ENCODE assay signal across 12 cellular contexts in genomic region chr1:37481289-37482003, GRCh38. TPM values are rescaled to one million over a fixed set of nuclear protein-coding genes. Genes with fewer than 3 reads are reported as not detected.
DNase-seq lines count a peak whose midpoint lies in the region; ATAC-seq, FAIRE-seq and TF ChIP-seq lines count a peak whose summit lies in the region.
"Had no signal": no experiment of that assay in that cellular context is flagged by ENCODE, and none has a peak within 500 bp of the region (broad histone marks: within the 10 kb centered on the region; RNA-seq: fewer than 3 reads in every experiment).

No MANE protein-coding gene starts in this region.

- 90% methylated on average over 25 of the region's 26 CpGs for WGBS in GM12878 (ENCODE audit: insufficient coverage, insufficient replicate concordance, low lambda C conversion rate, missing lambda C conversion rate)

- H3K4me3 ChIP-seq in CD4-positive, CD25-positive, alpha-beta regulatory T cell (ENCODE audit: low read depth, low read length): no peak overlapping the region
- no peak overlapping the region for H3K4me3 ChIP-seq in GM12878

- peak overlapping the region; percentile 97 for H3K27ac ChIP-seq in CD4-positive, CD25-positive, alpha-beta regulatory T cell (ENCODE audit: insufficient read depth, low read length, poor library complexity, severe bottlenecking)
- no peak overlapping the region for H3K27ac ChIP-seq in GM12878 (ENCODE audit: control insufficient read depth, insufficient read depth)

- no peak for DNase-seq in CD4-positive, CD25-positive, alpha-beta regulatory T cell
- DNase-seq in T-cell (peak in 3 of 34 experiments; percentile 9 to 12 (median 10)), GM12878 (ENCODE audit: low read depth, low spot score) (no peak), progenitor cell of endocrine pancreas (ENCODE audit: low spot score, unreplicated experiment) (no peak), NCI-H1694 treated with DMSO at 0.1 percent for 48 hours (lab: John Stamatoyannopoulos, UW) (no peak), epidermal melanocyte (ENCODE audit: insufficient read length, low spot score) (no peak)
- DNase-seq: COR-L47, NCI-H510A treated with DMSO at 0.1 percent for 48 hours had no signal

- H3K36me3 ChIP-seq in CD4-positive, CD25-positive, alpha-beta regulatory T cell (ENCODE audit: control insufficient read depth, insufficient read depth, low read length): peaks cover 67% of the 10 kb centered on the region
- peaks cover 39 to 40% of the 10 kb centered on the region in 2 experiments for H3K36me3 ChIP-seq in GM12878 (ENCODE audit: control insufficient read depth in 2 of 2, insufficient read depth in 2 of 2, low read length in 1 of 2)

- RAD21 ChIA-PET in GM12878 (lab: Charles Lee; ENCODE audit: unreplicated experiment): no interaction called here

- TF ChIP-seq EP300 in GM12878 (IDR thresholded peaks at IDR 0.05; ENCODE audit: borderline replicate concordance in 1 of 2, control insufficient read depth in 1 of 2, low read depth in 2 of 2, low read length in 2 of 2): no peak

- peak overlapping the region in 2 of 4 donors; percentile 87 to 98 for H3K4me3 Mint-ChIP-seq in CD4-positive, CD25-positive, alpha-beta regulatory T cell
- H3K4me3 Mint-ChIP-seq in T-cell (peak overlapping the region in 1 of 3 donors; percentile 92), progenitor cell of endocrine pancreas (ENCODE audit: low read depth) (no peak overlapping the region)

- peaks cover 56% of the 10 kb centered on the region for H3K79me2 ChIP-seq in GM12878 (ENCODE audit: control insufficient read depth, insufficient read depth, low read length)

- H3K4me1 ChIP-seq in CD4-positive, CD25-positive, alpha-beta regulatory T cell (ENCODE audit: control insufficient read depth, insufficient read depth, low read length, poor library complexity, severe bottlenecking): peaks cover 54% of the 10 kb centered on the region
- H3K4me1 ChIP-seq in GM12878 (ENCODE audit: control insufficient read depth, insufficient read depth, low read length): peaks cover 23% of the 10 kb centered on the region

- POLR2A ChIA-PET in T-cell (lab: Charles Lee): interaction anchor here in 1 of 2 donors (0.6 kb wide), 2 partner anchors 14 kb away, joined by 3 to 4 read pairs; no protein-coding TSS in a partner anchor
- POLR2A ChIA-PET in GM12878 (lab: Charles Lee): no interaction called here

- CTCF ChIA-PET in T-cell (lab: Charles Lee) (no interaction called here), GM12878 (lab: Yijun Ruan, JAX) (interaction anchor here (8.1 kb wide), 1 partner anchor 25 kb away, joined by 289 read pairs; no protein-coding TSS in a partner anchor)

- TF ChIP-seq POLR2A in GM12878 (IDR thresholded peaks at IDR 0.05; ENCODE audit: low read depth, low read length): no peak

- SMC1A ChIA-PET in GM12878 (lab: Charles Lee; ENCODE audit: uncharacterized antibody, unreplicated experiment): no interaction called here

- peak overlapping the region; percentile 66 to 99 (median 91) for H3K27ac Mint-ChIP-seq in CD4-positive, CD25-positive, alpha-beta regulatory T cell
- H3K27ac Mint-ChIP-seq in T-cell: peak overlapping the region; percentile 97 to 100
- peak overlapping the region; percentile 56 for H3K27ac Mint-ChIP-seq in progenitor cell of endocrine pancreas

- in situ Hi-C loops in GM12878 (cut with MboI): no loop called here

- TF ChIP-seq RAD21 in GM12878 (IDR thresholded peaks at IDR 0.05; ENCODE audit: insufficient read depth, low read depth, low read length): no peak

- intact Hi-C loops in GM12878 (cut with micrococcal nuclease; ENCODE audit: unreplicated experiment): no loop called here

- no TSS peak for BruUV-seq in GM12878 (replicated peaks; lab: Mats Ljungman, UMichigan)

- H3K9me3 ChIP-seq in CD4-positive, CD25-positive, alpha-beta regulatory T cell (ENCODE audit: control insufficient read depth in 2 of 2, low read length in 2 of 2): no peaks in the 10 kb centered on the region
- H3K9me3 ChIP-seq in GM12878 (replicated peaks; ENCODE audit: control insufficient read depth, insufficient read depth, low read length): no peaks in the 10 kb centered on the region

- peaks cover 0 to 62% (median 29%) of the 10 kb centered on the region in 4 donors for H3K4me1 Mint-ChIP-seq in CD4-positive, CD25-positive, alpha-beta regulatory T cell
- H3K4me1 Mint-ChIP-seq in T-cell: peaks cover 48 to 54% (median 48%) of the 10 kb centered on the region in 3 donors
- H3K4me1 Mint-ChIP-seq in progenitor cell of endocrine pancreas (ENCODE audit: low read depth): peaks cover 2% of the 10 kb centered on the region

- H2AFZ ChIP-seq in GM12878 (ENCODE audit: control insufficient read depth, low read depth, low read length): no peak overlapping the region

- H3K9me3 Mint-ChIP-seq in CD4-positive, CD25-positive, alpha-beta regulatory T cell: peaks cover 0 to 1% (median 0%) of the 10 kb centered on the region in 7 donors
- no peaks in the 10 kb centered on the region for H3K9me3 Mint-ChIP-seq in T-cell
- H3K9me3 Mint-ChIP-seq in progenitor cell of endocrine pancreas (ENCODE audit: low read depth): no peaks in the 10 kb centered on the region

- H3K27me3 ChIP-seq in CD4-positive, CD25-positive, alpha-beta regulatory T cell (ENCODE audit: control insufficient read depth, insufficient read depth, low read length): no peaks in the 10 kb centered on the region
- H3K27me3 ChIP-seq in GM12878 (replicated peaks in 1 of 2; ENCODE audit: control insufficient read depth in 2 of 2, insufficient read depth in 2 of 2, low read length in 1 of 2): no peaks in the 10 kb centered on the region

- ATAC-seq in CD4-positive, CD25-positive, alpha-beta regulatory T cell (ENCODE audit: low read depth in 2 of 2): no peak
- ATAC-seq in T-cell (replicated peaks in 1 of 4): no peak
- no peak for ATAC-seq in GM12878
- no peak for ATAC-seq in GM19395 (IDR thresholded peaks at IDR 0.05; ENCODE audit: unreplicated experiment)
- ATAC-seq in GM19455 (IDR thresholded peaks at IDR 0.05; ENCODE audit: unreplicated experiment): no peak
- ATAC-seq: HCT116 had no signal

- TF ChIP-seq CTCF in GM12878 (IDR thresholded peaks at IDR 0.05 in 2 of 3, conservative IDR thresholded peaks at IDR 0.05 in 1 of 3; ENCODE audit: control insufficient read depth in 2 of 3, extremely low read depth in 1 of 3, insufficient read depth in 1 of 3, low read depth in 3 of 3, low read length in 3 of 3) (no peak), progenitor cell of endocrine pancreas (IDR thresholded peaks at IDR 0.05; ENCODE audit: unreplicated experiment) (no peak)

- no peak for FAIRE-seq in GM12878 (lab: Jason Lieb, UNC)
- FAIRE-seq: bronchial epithelial cell had no signal

- peaks cover 32% of the 10 kb centered on the region for H3K36me3 Mint-ChIP-seq in CD4-positive, CD25-positive, alpha-beta regulatory T cell
- H3K36me3 Mint-ChIP-seq in T-cell (peaks cover 42% of the 10 kb centered on the region), progenitor cell of endocrine pancreas (ENCODE audit: insufficient read depth) (peaks cover 6% of the 10 kb centered on the region)

- peak overlapping the region; percentile 41 for H3K4me2 ChIP-seq in GM12878 (ENCODE audit: control insufficient read depth, insufficient read depth)

- no peaks in the 10 kb centered on the region for H3K27me3 Mint-ChIP-seq in CD4-positive, CD25-positive, alpha-beta regulatory T cell
- H3K27me3 Mint-ChIP-seq in T-cell (no peaks in the 10 kb centered on the region), progenitor cell of endocrine pancreas (no peaks in the 10 kb centered on the region)

- no peak overlapping the region for H3K9ac ChIP-seq in GM12878 (ENCODE audit: control insufficient read depth, insufficient read depth, low read length)

- H4K20me1 ChIP-seq in GM12878 (ENCODE audit: control insufficient read depth, insufficient read depth): peaks cover 3% of the 10 kb centered on the region; the same call in 1 of the 2 replicates

RNA-seq across cellular contexts. Expression of gene ZC3H12A, which starts 7.1 kb away (rescaled TPM):
- total RNA-seq in CD4-positive, CD25-positive, alpha-beta regulatory T cell: 205 TPM
- 10 to 100 TPM in 3 of 4 donors, 1 to 10 TPM in 1; 9.9 to 16.7 (median 13.1) TPM for polyA plus RNA-seq in CD4-positive, CD25-positive, alpha-beta regulatory T cell
- total RNA-seq in T-cell: 100 to 1,000 TPM in 2 of 5 donors, 10 to 100 TPM in 3; 49.5 to 131 (median 53.5) TPM
- total RNA-seq in GM12878 (2013; cell fraction: nucleolus; rRNA removed): 50.7 and 64.9 TPM in 2 replicates
- total RNA-seq in GM12878 (2014; rRNA removed): 19.0 and 23.0 TPM in 2 replicates
- 9.3 and 10.9 TPM in 2 replicates for total RNA-seq in GM12878 (2014; rRNA removed; fragmentation: Illumina TruSeq; extraction: Trizol)
- total RNA-seq in GM12878 (2021): 25.1 and 27.0 TPM in 2 replicates
- 5.7 TPM for polyA plus RNA-seq in GM12878 (2011; ENCODE audit: low read depth)
- 10.4 and 19.2 TPM in 2 replicates for polyA plus RNA-seq in GM12878 (2011; rRNA removed)
- polyA plus RNA-seq in GM12878 (2011; cell fraction: cytosol; rRNA removed): 24.2 and 34.5 TPM in 2 replicates
- 152 and 154 TPM in 2 replicates for polyA plus RNA-seq in GM12878 (2011; cell fraction: nucleus; rRNA removed)
- polyA plus RNA-seq in GM12878 (2012): 17.6 and 23.4 TPM in 2 replicates
- 2.0 and 9.0 TPM in 2 replicates for polyA plus RNA-seq in GM12878 (2014; fragmentation: Illumina TruSeq; extraction: Trizol)
- under 1 TPM; 0.35 to 0.88 TPM for polyA plus RNA-seq in GM12878 (2014; fragmentation: Nextera tagmentation; extraction: Ambion mirVana)
- polyA plus RNA-seq in GM12878 (2014; rRNA removed): 27.8 and 30.2 TPM in 2 replicates
- 10 to 100 TPM; 11.7 to 15.9 TPM for polyA plus RNA-seq in GM12878 (2016; fragmentation: Nextera tagmentation; extraction: Ambion mirVana)
- 27.5 and 57.4 TPM in 2 replicates for polyA minus RNA-seq in GM12878 (2011; rRNA and poly(A)+ RNA removed)
- polyA minus RNA-seq in GM12878 (2011; cell fraction: cytosol; rRNA and poly(A)+ RNA removed): 15.6 and 17.7 TPM in 2 replicates
- polyA minus RNA-seq in GM12878 (2011; cell fraction: nucleus; rRNA and poly(A)+ RNA removed): 52.6 and 80.8 TPM in 2 replicates
- 3.0 TPM in 2 replicates for total RNA-seq in progenitor cell of endocrine pancreas

RNA-seq across cellular contexts. Expression of gene MEAF6, which starts 33.1 kb away (rescaled TPM):
- 52.3 TPM for total RNA-seq in CD4-positive, CD25-positive, alpha-beta regulatory T cell
- polyA plus RNA-seq in CD4-positive, CD25-positive, alpha-beta regulatory T cell: 100 to 1,000 TPM; 143 to 163 (median 150) TPM
- total RNA-seq in T-cell (10 to 100 TPM; 54.0 to 86.3 (median 84.9) TPM), GM12878 (2014; rRNA removed) (51.8 and 57.8 TPM in 2 replicates), GM12878 (2014; rRNA removed; fragmentation: Illumina TruSeq; extraction: Trizol) (53.9 and 56.4 TPM in 2 replicates), GM12878 (2021) (48.6 and 49.7 TPM in 2 replicates), progenitor cell of endocrine pancreas (78.2 and 83.1 TPM in 2 replicates)
- 98.4 and 100 TPM in 2 replicates for total RNA-seq in GM12878 (2013; cell fraction: nucleolus; rRNA removed)
- polyA plus RNA-seq in GM12878 (2011; ENCODE audit: low read depth): 21.0 TPM
- polyA plus RNA-seq in GM12878 (2011; rRNA removed) (70.7 and 75.8 TPM in 2 replicates), GM12878 (2014; fragmentation: Illumina TruSeq; extraction: Trizol) (72.2 and 89.4 TPM in 2 replicates), GM12878 (2014; fragmentation: Nextera tagmentation; extraction: Ambion mirVana) (10 to 100 TPM; 30.8 to 33.3 TPM), GM12878 (2014; rRNA removed) (56.3 and 62.4 TPM in 2 replicates), GM12878 (2016; fragmentation: Nextera tagmentation; extraction: Ambion mirVana) (10 to 100 TPM; 74.7 to 75.0 TPM)
- 42.7 and 57.1 TPM in 2 replicates for polyA plus RNA-seq in GM12878 (2011; cell fraction: cytosol; rRNA removed)
- polyA plus RNA-seq in GM12878 (2011; cell fraction: nucleus; rRNA removed): 40.8 and 43.5 TPM in 2 replicates
- 30.5 and 33.8 TPM in 2 replicates for polyA plus RNA-seq in GM12878 (2012)
- polyA minus RNA-seq in GM12878 (2011; rRNA and poly(A)+ RNA removed): 19.6 and 26.3 TPM in 2 replicates
- polyA minus RNA-seq in GM12878 (2011; cell fraction: cytosol; rRNA and poly(A)+ RNA removed): 14.3 and 17.0 TPM in 2 replicates
- 19.1 and 32.1 TPM in 2 replicates for polyA minus RNA-seq in GM12878 (2011; cell fraction: nucleus; rRNA and poly(A)+ RNA removed)
